In genomic region chr2:240557808-240558207, GRCh38 we compare ENCODE assay signal across 8 cellular contexts. TPM values are rescaled to one million over a fixed set of nuclear protein-coding genes. Genes with fewer than 3 reads are reported as not detected.
DNase-seq lines count a peak whose midpoint lies in the region; ATAC-seq and TF ChIP-seq lines count a peak whose summit lies in the region.

TSS of gene ANKMY1 (minus strand) at chr2:240557988. CDS start at chr2:240557335, 653 bp downstream.

- intact Hi-C loops in adrenal gland (cut with DNase I): no loop called here
- intact Hi-C loops in left cardiac atrium (cut with DNase I): no loop called here
- intact Hi-C loops in posterior vena cava (cut with DNase I): no loop called here

- peaks cover 13% of the 10 kb centered on the region; the same call in 1 of the 2 replicates for H4K20me1 ChIP-seq in SK-N-SH (ENCODE audit: insufficient read depth)

- POLR2A ChIA-PET in SK-N-SH (lab: Yijun Ruan, JAX): no interaction called here

- H3K4me1 ChIP-seq in SK-N-SH (ENCODE audit: control insufficient read depth in 1 of 2, insufficient read depth in 2 of 2, low read depth in 1 of 2, low read length in 1 of 2) (peaks cover 22 to 29% of the 10 kb centered on the region in 2 experiments), adrenal gland (replicated peaks in 1 of 2) (peaks cover 16 to 44% of the 10 kb centered on the region in 2 donors)

- TF ChIP-seq POLR2A in adrenal gland (IDR thresholded peaks at IDR 0.05): no peak

- peak within 1 kb of the TSS; percentile 38 to 51 for H3K4me3 ChIP-seq in SK-N-SH (ENCODE audit: low read depth in 2 of 2, low read length in 1 of 2)
- H3K4me3 ChIP-seq in adrenal gland: peak within 1 kb of the TSS in 2 of 4 donors; percentile 42 to 64

- peak; percentile 13 to 44 for ATAC-seq in left cardiac atrium
- ATAC-seq in HG03280 (IDR thresholded peaks at IDR 0.05; ENCODE audit: unreplicated experiment): no peak

- peak within 1 kb of the TSS; percentile 84 for H3K4me2 ChIP-seq in SK-N-SH

- peaks cover 5 to 6% of the 10 kb centered on the region in 2 experiments for H3K36me3 ChIP-seq in SK-N-SH (replicated peaks in 1 of 2; ENCODE audit: control insufficient read depth in 1 of 2, insufficient read depth in 2 of 2, low read length in 1 of 2)
- peaks cover 0 to 1% of the 10 kb centered on the region in 2 donors for H3K36me3 ChIP-seq in adrenal gland (replicated peaks in 1 of 2)

- CTCF ChIA-PET in SK-N-SH (lab: Yijun Ruan, JAX): interaction anchor here (1.4 to 2.0 kb wide), 3 partner anchors 31 to 70 kb away, joined by 3 to 5 read pairs (median 4); no protein-coding TSS in a partner anchor

- H3K27ac ChIP-seq in SK-N-SH (ENCODE audit: low read depth in 2 of 2, low read length in 1 of 2) (no peak within 1 kb of the TSS), adrenal gland (no peak within 1 kb of the TSS)

- 0 out of 2 replicates have a peak within 1 kb of the TSS, but pooled peaks have one; percentile 25 for H3K9ac ChIP-seq in SK-N-SH

- TF ChIP-seq CTCF in SK-N-SH (IDR thresholded peaks at IDR 0.05) (no peak), adrenal gland (IDR thresholded peaks at IDR 0.05) (no peak)

- no peaks in the 10 kb centered on the region for H3K9me3 ChIP-seq in SK-N-SH
- H3K9me3 ChIP-seq in adrenal gland (replicated peaks in 1 of 3): no peaks in the 10 kb centered on the region

- 25% methylated on average over 14 of the region's 47 CpGs for WGBS in SK-N-SH (ENCODE audit: low lambda C conversion rate)
- WGBS in adrenal gland, 4 donors: 4 to 6% methylated on average over 47 of the region's 47 CpGs; no CpG with 5 or more reads in 2 of the 4 donors

- H3K27me3 ChIP-seq in SK-N-SH (ENCODE audit: insufficient read depth) (no peaks in the 10 kb centered on the region), adrenal gland (no peaks in the 10 kb centered on the region)

- peaks cover 62% of the 10 kb centered on the region for H3K79me2 ChIP-seq in SK-N-SH (ENCODE audit: insufficient read depth)

- peaks cover 16% of the 10 kb centered on the region for H3F3A ChIP-seq in SK-N-SH (replicated peaks; ENCODE audit: insufficient read depth)

- no peaks in the 10 kb centered on the region for H3K9me2 ChIP-seq in SK-N-SH

- no peak within 1 kb of the TSS for H2AFZ ChIP-seq in SK-N-SH (ENCODE audit: low read depth)

- DNase-seq in ELF-1 (ENCODE audit: low read depth, low spot score) (peak; percentile 85), SK-N-SH (peak; percentile 97), adrenal gland (peak; percentile 70 to 80 (median 75)), left cardiac atrium (peak; percentile 84), posterior vena cava (ENCODE audit: low spot score) (peak; percentile 92), COLO829 (ENCODE audit: low spot score) (no peak)
- DNase-seq in NK-92 treated with Interleukin-12 subunit alpha and Interleukin-12 subunit beta, amount 100 ng/mL, for 24 hours (lab: John Stamatoyannopoulos, UW): no peak

- no peak for TF ChIP-seq RAD21 in SK-N-SH (IDR thresholded peaks at IDR 0.05; ENCODE audit: low read length)

- TF ChIP-seq EP300 in SK-N-SH (IDR thresholded peaks at IDR 0.05; ENCODE audit: borderline replicate concordance in 1 of 2, low read depth in 1 of 2, low read length in 1 of 2): no peak

TF ChIP-seq in SK-N-SH, 30 proteins besides CTCF, POLR2A, EP300 and RAD21:
- TF ChIP-seq POLR2AphosphoS5 (IDR thresholded peaks at IDR 0.05; ENCODE audit: low read depth, low read length): no peak
- peak; percentile 96 for TF ChIP-seq PBX3 (IDR thresholded peaks at IDR 0.05)
- TF ChIP-seq SIN3A (IDR thresholded peaks at IDR 0.05; ENCODE audit: borderline replicate concordance, low read depth, low read length): peak; percentile 71
- TF ChIP-seq SMC3 (IDR thresholded peaks at IDR 0.05; ENCODE audit: low read depth, low read length): no peak
- TF ChIP-seq CHD2 (IDR thresholded peaks at IDR 0.05; ENCODE audit: low read length, partially characterized antibody): peak; percentile 80
- peak; percentile 80; the same call in 1 of the 2 replicates for TF ChIP-seq MXI1 (IDR thresholded peaks at IDR 0.05; ENCODE audit: low read depth, low read length)

RNA-seq across cellular contexts. Expression of gene ANKMY1, which starts in this region (rescaled TPM):
- polyA plus RNA-seq in SK-N-SH (2012; rRNA removed) (12.1 and 15.9 TPM in 2 replicates), adrenal gland (10 to 100 TPM in 2 of 3 donors, 1 to 10 TPM in 1; 8.1 to 31.7 (median 10.0) TPM)
- 5.0 and 7.1 TPM in 2 replicates for polyA plus RNA-seq in SK-N-SH (2012; cell fraction: cytosol; rRNA removed)
- 56.7 and 59.6 TPM in 2 replicates for polyA plus RNA-seq in SK-N-SH (2012; cell fraction: nucleus; rRNA removed)
- total RNA-seq in adrenal gland (10 to 100 TPM in 5 of 8 donors, 1 to 10 TPM in 3; 7.2 to 20.3 (median 13.0) TPM), left cardiac atrium (1 to 10 TPM; 4.9 to 8.1 TPM), posterior vena cava (10 to 100 TPM in 1 of 2 donors, 1 to 10 TPM in 1; 7.1 to 12.9 TPM)

Comparison
In these comparisons a context has a peak if more than half of its experiments do, and no peak if none do; other contexts are left out.
1. DNase-seq: peak in ELF-1 (single experiment), SK-N-SH (single experiment), adrenal gland (7 of 7), left cardiac atrium (single experiment) and posterior vena cava (single experiment); none in COLO829 (single experiment) and NK-92 treated with Interleukin-12 subunit alpha and Interleukin-12 subunit beta, amount 100 ng/mL, for 24 hours (single experiment).